In genomic region chr2:215883799-215884198, GRCh38 we compare ENCODE assay signal across 15 cellular contexts.
DNase-seq lines count a peak whose midpoint lies in the region; ATAC-seq and TF ChIP-seq lines count a peak whose summit lies in the region.
"Had no signal": no experiment of that assay in that cellular context is flagged by ENCODE, and none has a peak within 500 bp of the region (broad histone marks: within the 10 kb centered on the region; RNA-seq: fewer than 3 reads in every experiment).

No MANE protein-coding gene starts in this region.

- no peaks in the 10 kb centered on the region for H3K27me3 ChIP-seq in sigmoid colon
- H3K27me3 ChIP-seq: esophagus squamous epithelium, SJSA1, upper lobe of left lung had no signal

- H3K9me3 ChIP-seq in sigmoid colon: no peaks in the 10 kb centered on the region
- H3K9me3 ChIP-seq: esophagus squamous epithelium, mucosa of descending colon, SJSA1, upper lobe of left lung had no signal

- no peak for TF ChIP-seq POLR2A in sigmoid colon (IDR thresholded peaks at IDR 0.05)

- intact Hi-C loops in sigmoid colon (cut with DNase I) (no loop called here), posterior cingulate gyrus (cut with DNase I) (no loop called here)

- H3K36me3 Mint-ChIP-seq in glutamatergic neuron (ENCODE audit: unreplicated experiment): no peaks in the 10 kb centered on the region

- TF ChIP-seq EP300 in sigmoid colon (IDR thresholded peaks at IDR 0.05): no peak

- no peak overlapping the region for H3K27ac Mint-ChIP-seq in glutamatergic neuron (ENCODE audit: unreplicated experiment)
- H3K27ac Mint-ChIP-seq: activated B cell treated with CpG ODN at 0.5 μM for 24 hours had no signal

- H3K4me3 ChIP-seq in sigmoid colon: no peak overlapping the region
- H3K4me3 ChIP-seq: esophagus squamous epithelium, mucosa of descending colon, SJSA1, upper lobe of left lung had no signal

- ATAC-seq in GM19043 (IDR thresholded peaks at IDR 0.05; ENCODE audit: low read depth, unreplicated experiment) (peak; percentile 52), HG02623 (IDR thresholded peaks at IDR 0.05; ENCODE audit: unreplicated experiment) (peak; percentile 46), HG03432 (IDR thresholded peaks at IDR 0.05; ENCODE audit: unreplicated experiment) (peak; percentile 72)
- ATAC-seq: mucosa of descending colon, sciatic nerve had no signal

- no peaks in the 10 kb centered on the region for H3K27me3 Mint-ChIP-seq in glutamatergic neuron (ENCODE audit: unreplicated experiment)

- H3K36me3 ChIP-seq in sigmoid colon: no peaks in the 10 kb centered on the region
- H3K36me3 ChIP-seq: esophagus squamous epithelium, SJSA1, upper lobe of left lung had no signal

- peaks cover 23% of the 10 kb centered on the region for H3K4me1 Mint-ChIP-seq in glutamatergic neuron (ENCODE audit: low read depth, unreplicated experiment)
- H3K4me1 Mint-ChIP-seq: activated B cell treated with CpG ODN at 0.5 μM for 24 hours had no signal

- peaks cover 0 to 60% (median 36%) of the 10 kb centered on the region in 4 donors for H3K4me1 ChIP-seq in sigmoid colon
- H3K4me1 ChIP-seq: upper lobe of left lung had no signal

- TF ChIP-seq CTCF in sigmoid colon (IDR thresholded peaks at IDR 0.05) (no peak), glutamatergic neuron (IDR thresholded peaks at IDR 0.05; ENCODE audit: partially characterized antibody, unreplicated experiment) (no peak)

- H3K4me3 Mint-ChIP-seq in glutamatergic neuron (ENCODE audit: unreplicated experiment): no peak overlapping the region
- H3K4me3 Mint-ChIP-seq: activated B cell treated with CpG ODN at 0.5 μM for 24 hours had no signal

- peaks cover 6% of the 10 kb centered on the region for H3K9me3 Mint-ChIP-seq in glutamatergic neuron (ENCODE audit: unreplicated experiment)
- H3K9me3 Mint-ChIP-seq: activated B cell treated with CpG ODN at 0.5 μM for 24 hours had no signal

- peak overlapping the region; percentile 1 to 71 (median 36) for H3K27ac ChIP-seq in sigmoid colon
- H3K27ac ChIP-seq: esophagus squamous epithelium, SJSA1, upper lobe of left lung had no signal

- DNase-seq in sigmoid colon (no peak), posterior cingulate gyrus (no peak), glutamatergic neuron (no peak), dedifferentiated amniotic fluid mesenchymal stem cell (ENCODE audit: extremely low spot score) (no peak)
- no peak for DNase-seq in stimulated activated CD4-positive, alpha-beta T cell treated with anti-CD3 and anti-CD28 coated beads, Interleukin-4, amount 100 ng/mL, for 4 hours
- DNase-seq: activated B cell treated with CpG ODN at 0.5 μM for 24 hours, esophagus squamous epithelium, mucosa of descending colon, NCI-H526, upper lobe of left lung had no signal
